Comparison of ENCODE assay signal across 1 cellular context in genomic region chr4:47154816-47155370, GRCh38.
TF ChIP-seq lines count a peak whose summit lies in the region.

No MANE protein-coding gene starts in this region.

TF ChIP-seq in GM23338, 12 proteins besides CTCF, POLR2A, EP300 and RAD21 (continued from another document):
- TF ChIP-seq ETS1 (IDR thresholded peaks at IDR 0.05), result no peak
- TF ChIP-seq REST (IDR thresholded peaks at IDR 0.05; ENCODE audit: unreplicated experiment), result no peak
- TF ChIP-seq JUNB (IDR thresholded peaks at IDR 0.05; ENCODE audit: unreplicated experiment), result no peak
TF ChIP-seq in GM23338: peak in this region for 0.
